In genomic region chrX:43676960-43677582, GRCh38 we compare ENCODE assay signal across 11 cellular contexts. TPM values are rescaled to one million over a fixed set of nuclear protein-coding genes. Genes with fewer than 3 reads are reported as not detected.
DNase-seq lines count a peak whose midpoint lies in the region; ATAC-seq and TF ChIP-seq lines count a peak whose summit lies in the region.
"Had no signal": no experiment of that assay in that cellular context is flagged by ENCODE, and none has a peak within 500 bp of the region (broad histone marks: within the 10 kb centered on the region; RNA-seq: fewer than 3 reads in every experiment).

No MANE protein-coding gene starts in this region.

- H3K36me3 ChIP-seq in right atrium auricular region = no peaks in the 10 kb centered on the region
- no peaks in the 10 kb centered on the region for H3K36me3 ChIP-seq in left lung
- H3K36me3 ChIP-seq: ascending aorta had no signal

- no peaks in the 10 kb centered on the region for H3K36me3 Mint-ChIP-seq in brain

- peaks cover 0 to 5% (median 3%) of the 10 kb centered on the region in 5 experiments for H3K9me3 Mint-ChIP-seq in brain

- DNase-seq in left ventricle myocardium superior (no peak), right atrium auricular region (ENCODE audit: low spot score) (no peak), left lung (no peak), NCI-H510A treated with DMSO at 0.1 percent for 48 hours (lab: John Stamatoyannopoulos, UW) (no peak), NCI-H2171 (lab: John Stamatoyannopoulos, UW) (no peak), HUDEP-2 (lab: John Stamatoyannopoulos, UW; ENCODE audit: unreplicated experiment in 76 of 76) (no peak)
- DNase-seq: small intestine, T1000 had no signal

- intact Hi-C loops in left ventricle myocardium superior (cut with micrococcal nuclease) (no loop called here), left lung (cut with DNase I) (no loop called here)

- H3K9me3 ChIP-seq in right atrium auricular region (no peaks in the 10 kb centered on the region), left lung (no peaks in the 10 kb centered on the region)
- H3K9me3 ChIP-seq: ascending aorta had no signal

- ATAC-seq in left ventricle myocardium superior (peak; percentile 49), left lung (peak; percentile 78), GM21825 (IDR thresholded peaks at IDR 0.05; ENCODE audit: unreplicated experiment) (no peak)

- no peak overlapping the region for H3K27ac ChIP-seq in right atrium auricular region
- H3K27ac ChIP-seq in left lung = peak overlapping the region in 1 of 2 donors; percentile 37
- H3K27ac ChIP-seq: ascending aorta had no signal

- H3K4me1 Mint-ChIP-seq in brain = peaks cover 26% of the 10 kb centered on the region

- H3K27me3 ChIP-seq in right atrium auricular region (no peaks in the 10 kb centered on the region), left lung (no peaks in the 10 kb centered on the region)
- H3K27me3 ChIP-seq: ascending aorta had no signal

- peaks cover 3% of the 10 kb centered on the region for H3K27me3 Mint-ChIP-seq in brain

- H3K4me3 Mint-ChIP-seq in brain = peak overlapping the region in 2 of 5 experiments; percentile 28 to 39

- H3K4me3 ChIP-seq in right atrium auricular region = no peak overlapping the region
- no peak overlapping the region for H3K4me3 ChIP-seq in left lung
- H3K4me3 ChIP-seq: ascending aorta had no signal

- H3K4me1 ChIP-seq in right atrium auricular region = no peaks in the 10 kb centered on the region
- peaks cover 7 to 14% of the 10 kb centered on the region in 2 donors for H3K4me1 ChIP-seq in left lung
- H3K4me1 ChIP-seq: ascending aorta had no signal

- TF ChIP-seq CTCF in right atrium auricular region (IDR thresholded peaks at IDR 0.05) (no peak), brain (conservative IDR thresholded peaks at IDR 0.05) (no peak), left lung (IDR thresholded peaks at IDR 0.05) (no peak)

- peak overlapping the region in 4 of 5 experiments; percentile 56 to 82 (median 78) for H3K27ac Mint-ChIP-seq in brain

RNA-seq across cellular contexts. Expression of gene MAOA, which starts 21.0 kb away (rescaled TPM):
- total RNA-seq in left ventricle myocardium superior (103 TPM), right atrium auricular region (100 to 1,000 TPM; 111 to 174 TPM), left lung (100 to 1,000 TPM; 134 to 159 TPM)
- 11.3 TPM for polyA plus RNA-seq in brain (ENCODE audit: insufficient read depth, low read depth, low replicate concordance)
